ENCODE assay signal across 27 cellular contexts in genomic region chr5:15267966-15268365, GRCh38.
"Had no signal": no experiment of that assay in that cellular context is flagged by ENCODE, and none has a peak within 500 bp of the region (broad histone marks: within the 10 kb centered on the region; RNA-seq: fewer than 3 reads in every experiment).

No MANE protein-coding gene starts in this region.

- H3K36me3 ChIP-seq: breast epithelium, MG63 had no signal

- DNase-seq: activated CD4-positive, alpha-beta T cell treated with anti-CD3 and anti-CD28 coated beads for 48 hours; activated CD4-positive, alpha-beta T cell treated with anti-CD3 and anti-CD28 coated beads, Interleukin-2, amount 50 U/mL, for 48 hours; activated CD4-positive, CD25-positive, alpha-beta regulatory T cell treated with anti-CD3 and anti-CD28 coated beads, Interleukin-2, amount 50 U/mL, for 72 hours; activated CD8-positive, alpha-beta memory T cell treated with anti-CD3 and anti-CD28 coated beads, Interleukin-2, amount 10 ng/mL, durations not matched to agents 7 days and 5 days; activated effector memory CD4-positive, alpha-beta T cell treated with anti-CD3 and anti-CD28 coated beads, Interleukin-2, amount 50 U/mL, for 16 hours; activated naive CD4-positive, alpha-beta T cell treated with Interleukin-2 at 50 U/mL for 16 hours; activated naive CD8-positive, alpha-beta T cell treated with anti-CD3 and anti-CD28 coated beads, Interleukin-2, amount 50 U/mL, for 24 hours; activated T-cell treated with anti-CD3 and anti-CD28 coated beads, Interleukin-2, amount 50 U/mL, for 24 hours; amygdala; caudate nucleus; KG1; MG63; MV-4-11; NCI-H1092 treated with DMSO at 0.1 percent for 48 hours; NCI-H1417 treated with DMSO at 0.1 percent for 48 hours; NCI-H1694; NCI-H2029; NCI-H2107; NCI-H510A treated with DMSO at 0.1 percent for 48 hours; NCI-H69; PC-3; SIG-M5; T-helper 17 cell; T-helper 9 cell had no signal

- H3K27me3 ChIP-seq: breast epithelium, MG63 had no signal

- H3K9me3 ChIP-seq: MG63 had no signal

- H3K27ac ChIP-seq: breast epithelium had no signal

- H3K4me1 ChIP-seq: breast epithelium had no signal

- H3K4me3 ChIP-seq: breast epithelium, MG63 had no signal

- ATAC-seq: activated CD8-positive, alpha-beta memory T cell treated with anti-CD3 and anti-CD28 coated beads, Interleukin-2, amount 10 ng/mL, durations not matched to agents 7 days and 5 days; activated naive CD4-positive, alpha-beta T cell treated with anti-CD3 and anti-CD28 coated beads, Interleukin-2, amount 50 U/mL, for 72 hours; activated naive CD8-positive, alpha-beta T cell treated with anti-CD3 and anti-CD28 coated beads, Interleukin-2, amount 50 U/mL, for 24 hours; PC-3; T-helper 17 cell; WTC11 had no signal
